8 cellular contexts compared by ENCODE assay signal in the genomic region with DNA sequence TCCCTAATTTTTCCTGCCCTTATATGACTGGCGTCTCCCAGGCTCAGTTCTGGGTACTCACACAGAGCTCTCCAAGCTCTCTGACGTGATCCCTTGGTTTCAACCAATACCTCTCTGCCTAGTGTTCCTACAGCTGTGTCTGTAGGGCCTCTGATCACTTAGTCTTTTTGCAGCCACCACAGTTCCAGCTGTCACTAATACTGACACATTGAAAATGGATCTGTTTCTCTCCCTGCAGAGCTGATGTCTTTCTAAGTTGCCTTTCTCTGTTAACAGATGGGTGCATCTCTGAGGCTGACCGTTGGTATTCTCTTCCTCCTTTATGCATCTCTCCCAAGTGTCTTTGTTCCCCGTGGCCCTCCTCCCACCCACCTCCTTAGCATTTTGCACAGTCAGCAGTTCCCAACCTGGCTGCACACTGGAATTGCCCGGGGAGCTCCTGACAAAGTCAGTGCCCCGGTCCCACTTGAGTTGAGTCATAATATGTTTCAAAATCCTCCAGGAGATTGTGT.
DNase-seq lines count a peak whose midpoint lies in the region; ATAC-seq, FAIRE-seq and TF ChIP-seq lines count a peak whose summit lies in the region.

No MANE protein-coding gene starts in this region.

- no peak overlapping the region for H3K27ac Mint-ChIP-seq in activated T-helper 1 cell treated with anti-CD3 and anti-CD28 coated beads, Interleukin-12 subunit alpha, Interleukin-12 subunit beta, Interleukin-2, Interleukin-4 antibody, amounts not matched to agents 30 ng/mL and 10 ng/mL and 1 ng/mL, durations not matched to agents 14 hours and 24 hours and 36 hours

- TF ChIP-seq POLR2A in GM12891 (IDR thresholded peaks at IDR 0.05; ENCODE audit: low read depth, low read length) = no peak

- peaks cover 11% of the 10 kb centered on the region for H3K4me1 Mint-ChIP-seq in activated T-helper 1 cell treated with anti-CD3 and anti-CD28 coated beads, Interleukin-12 subunit alpha, Interleukin-12 subunit beta, Interleukin-2, Interleukin-4 antibody, amounts not matched to agents 30 ng/mL and 10 ng/mL and 1 ng/mL, durations not matched to agents 14 hours and 24 hours and 36 hours (ENCODE audit: low read depth)

- peaks cover 2% of the 10 kb centered on the region for H3K36me3 Mint-ChIP-seq in activated T-helper 1 cell treated with anti-CD3 and anti-CD28 coated beads, Interleukin-12 subunit alpha, Interleukin-12 subunit beta, Interleukin-2, Interleukin-4 antibody, amounts not matched to agents 30 ng/mL and 10 ng/mL and 1 ng/mL, durations not matched to agents 14 hours and 24 hours and 36 hours (ENCODE audit: low read depth)

- intact Hi-C loops in activated T-helper 1 cell treated with anti-CD3 and anti-CD28 coated beads, Interleukin-12 subunit alpha, Interleukin-12 subunit beta, Interleukin-2, Interleukin-4 antibody, amounts not matched to agents 30 ng/mL and 10 ng/mL and 1 ng/mL, durations not matched to agents 14 hours and 24 hours and 36 hours (cut with micrococcal nuclease) = no loop called here

- in situ Hi-C loops in brain microvascular endothelial cell (cut with HindIII; ENCODE audit: low pct_ligation_motif_present, low sequenced_read_pairs) = no loop called here

- no peaks in the 10 kb centered on the region for H3K36me3 ChIP-seq in brain microvascular endothelial cell (replicated peaks)

- no peaks in the 10 kb centered on the region for H3K27me3 Mint-ChIP-seq in activated T-helper 1 cell treated with anti-CD3 and anti-CD28 coated beads, Interleukin-12 subunit alpha, Interleukin-12 subunit beta, Interleukin-2, Interleukin-4 antibody, amounts not matched to agents 30 ng/mL and 10 ng/mL and 1 ng/mL, durations not matched to agents 14 hours and 24 hours and 36 hours (ENCODE audit: insufficient read depth)

- no peaks in the 10 kb centered on the region for H3K9me3 Mint-ChIP-seq in activated T-helper 1 cell treated with anti-CD3 and anti-CD28 coated beads, Interleukin-12 subunit alpha, Interleukin-12 subunit beta, Interleukin-2, Interleukin-4 antibody, amounts not matched to agents 30 ng/mL and 10 ng/mL and 1 ng/mL, durations not matched to agents 14 hours and 24 hours and 36 hours

- ATAC-seq in GM18858 (IDR thresholded peaks at IDR 0.05; ENCODE audit: unreplicated experiment) (peak; percentile 50), HG03103 (IDR thresholded peaks at IDR 0.05; ENCODE audit: low read depth, unreplicated experiment) (peak; percentile 41)

- no peak overlapping the region for H3K4me3 Mint-ChIP-seq in activated T-helper 1 cell treated with anti-CD3 and anti-CD28 coated beads, Interleukin-12 subunit alpha, Interleukin-12 subunit beta, Interleukin-2, Interleukin-4 antibody, amounts not matched to agents 30 ng/mL and 10 ng/mL and 1 ng/mL, durations not matched to agents 14 hours and 24 hours and 36 hours

- H3K27ac ChIP-seq in brain microvascular endothelial cell = no peak overlapping the region

- TF ChIP-seq CTCF in brain microvascular endothelial cell (IDR thresholded peaks at IDR 0.05; ENCODE audit: low read depth, low read length, missing control alignments) = no peak

- FAIRE-seq in GM12891 (lab: Jason Lieb, UNC) = no peak

- no peaks in the 10 kb centered on the region for H3K27me3 ChIP-seq in brain microvascular endothelial cell (replicated peaks)

- H3K4me3 ChIP-seq in brain microvascular endothelial cell (ENCODE audit: low read depth, low read length) = no peak overlapping the region

- DNase-seq in brain microvascular endothelial cell (peak; percentile 39), myocyte (ENCODE audit: low read depth) (peak; percentile 83), GM12891 (ENCODE audit: insufficient read length, low spot score) (no peak), mucosa of gallbladder (ENCODE audit: low spot score) (no peak), T1000 (lab: John Stamatoyannopoulos, UW) (no peak)
- DNase-seq in activated T-helper 1 cell treated with anti-CD3 and anti-CD28 coated beads, Interleukin-12 subunit alpha, Interleukin-12 subunit beta, Interleukin-2, Interleukin-4 antibody, amounts not matched to agents 30 ng/mL and 10 ng/mL and 1 ng/mL, durations not matched to agents 14 hours and 24 hours and 36 hours (ENCODE audit: low spot score) = no peak

TF ChIP-seq in GM12891, 5 proteins besides CTCF, POLR2A, EP300 and RAD21:
- TF ChIP-seq POLR2AphosphoS5 (IDR thresholded peaks at IDR 0.05; ENCODE audit: low read depth, low read length) (no peak), SPI1 (IDR thresholded peaks at IDR 0.05; ENCODE audit: low read depth, low read length) (no peak), POU2F2 (IDR thresholded peaks at IDR 0.05; ENCODE audit: low read depth, low read length) (no peak)

Comparison
In these comparisons a context has a peak if more than half of its experiments do, and no peak if none do; other contexts are left out.
1. DNase-seq: peak in brain microvascular endothelial cell (single experiment) and myocyte (single experiment); none in GM12891 (single experiment), activated T-helper 1 cell treated with anti-CD3 and anti-CD28 coated beads, Interleukin-12 subunit alpha, Interleukin-12 subunit beta, Interleukin-2, Interleukin-4 antibody, amounts not matched to agents 30 ng/mL and 10 ng/mL and 1 ng/mL, durations not matched to agents 14 hours and 24 hours and 36 hours (single experiment), mucosa of gallbladder (single experiment) and T1000 (single experiment).